ENCODE assay signal across 8 cellular contexts in the genomic region with DNA sequence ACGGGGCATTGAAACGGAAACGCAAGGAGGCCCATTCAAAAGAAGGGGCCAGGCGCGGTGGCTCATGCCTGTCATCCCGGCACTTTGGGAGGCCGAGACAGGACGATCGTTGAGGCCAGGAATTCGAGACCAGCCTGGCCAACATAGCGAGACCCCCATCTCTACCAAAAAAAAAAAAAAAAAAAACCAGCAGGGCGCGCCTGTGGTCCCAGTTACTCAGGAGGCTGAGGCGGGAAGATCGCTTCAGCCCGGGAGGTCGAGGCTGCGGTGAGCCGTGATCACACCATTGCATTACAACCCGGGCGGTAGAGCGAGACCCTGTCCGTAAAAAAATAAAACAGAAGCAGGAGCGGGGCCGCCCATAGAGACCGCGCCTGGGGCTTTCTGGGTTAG. TPM values are rescaled to one million over a fixed set of nuclear protein-coding genes. Genes with fewer than 3 reads are reported as not detected.
DNase-seq lines count a peak whose midpoint lies in the region; ATAC-seq and TF ChIP-seq lines count a peak whose summit lies in the region.

No MANE protein-coding gene starts in this region.

- intact Hi-C loops in PC-3 (cut with micrococcal nuclease) = no loop called here

- no peak for DNase-seq in PC-3
- no peak for DNase-seq in fibroblast of mammary gland (ENCODE audit: low read depth)
- no peak for DNase-seq in erythroblast (lab: John Stamatoyannopoulos, UW)
- no peak for DNase-seq in DMS 273 (lab: John Stamatoyannopoulos, UW; ENCODE audit: unreplicated experiment)

- no peaks in the 10 kb centered on the region for H3K27me3 ChIP-seq in PC-3 (ENCODE audit: low read length)
- H3K27me3 ChIP-seq in skeletal muscle satellite cell (ENCODE audit: control insufficient read depth, insufficient read depth, low read length) = no peaks in the 10 kb centered on the region

- POLR2A ChIA-PET in PC-3 (lab: Charles Lee; ENCODE audit: unreplicated experiment) = no interaction called here

- H3K9ac ChIP-seq in PC-3 (ENCODE audit: low read length) (peak overlapping the region; percentile 100), skeletal muscle satellite cell (ENCODE audit: low read depth, low read length) (peak overlapping the region; percentile 100)

- TF ChIP-seq CTCF in PC-3 (conservative IDR thresholded peaks at IDR 0.05; ENCODE audit: low read depth, low read length) = no peak
- TF ChIP-seq CTCF in fibroblast of mammary gland (conservative IDR thresholded peaks at IDR 0.05; ENCODE audit: control insufficient read depth, insufficient read depth, low read depth, low read length) = no peak

- no TSS peak for BruUV-seq in PC-3 (replicated peaks; lab: Mats Ljungman, UMichigan)

- H3K4me1 ChIP-seq in PC-3 (ENCODE audit: insufficient read depth, low read length) (peaks cover 43% of the 10 kb centered on the region), skeletal muscle satellite cell (ENCODE audit: control insufficient read depth, insufficient read depth, low read length) (peaks cover 47% of the 10 kb centered on the region)

- peaks cover 5% of the 10 kb centered on the region for H3F3A ChIP-seq in PC-3 (ENCODE audit: low read length, unreplicated experiment)

- H3K9me2 ChIP-seq in PC-3 (replicated peaks; ENCODE audit: low read length) = no peaks in the 10 kb centered on the region

- peak overlapping the region; percentile 99 for H3K27ac ChIP-seq in PC-3 (ENCODE audit: low read length)

- H3K9me3 ChIP-seq in PC-3 (ENCODE audit: low read length) (no peaks in the 10 kb centered on the region), skeletal muscle satellite cell (replicated peaks; ENCODE audit: low read length) (no peaks in the 10 kb centered on the region)

- H3K79me2 ChIP-seq in PC-3 (ENCODE audit: low read length) = peaks cover 31% of the 10 kb centered on the region

- peak overlapping the region; percentile 75 for H3K4me3 ChIP-seq in PC-3 (ENCODE audit: low read length)
- H3K4me3 ChIP-seq in fibroblast of mammary gland (ENCODE audit: control insufficient read depth, low read depth, low read length) = peak overlapping the region; percentile 68
- peak overlapping the region; percentile 99 for H3K4me3 ChIP-seq in skeletal muscle satellite cell (ENCODE audit: low read length)

- ATAC-seq in GM19023 (IDR thresholded peaks at IDR 0.05; ENCODE audit: unreplicated experiment) (peak; percentile 31), PC-3 (no peak; the same call in 1 of the 2 replicates), GM21825 (IDR thresholded peaks at IDR 0.05; ENCODE audit: unreplicated experiment) (no peak), HG03039 (IDR thresholded peaks at IDR 0.05; ENCODE audit: unreplicated experiment) (no peak)

- CTCF ChIA-PET in PC-3 (lab: Charles Lee) = no interaction called here

- H3K36me3 ChIP-seq in PC-3 (ENCODE audit: low read depth, low read length) = peaks cover 5% of the 10 kb centered on the region; the same call in 1 of the 2 replicates
- H3K36me3 ChIP-seq in skeletal muscle satellite cell (ENCODE audit: insufficient read depth, low read length) = no peaks in the 10 kb centered on the region

- H3K4me2 ChIP-seq in PC-3 (ENCODE audit: low read length) = peak overlapping the region; percentile 90
- peak overlapping the region; percentile 79 for H3K4me2 ChIP-seq in skeletal muscle satellite cell (ENCODE audit: low read length)

- H4K20me1 ChIP-seq in PC-3 (ENCODE audit: low read length) = no peaks in the 10 kb centered on the region

- no peak for TF ChIP-seq POLR2A in erythroblast (IDR thresholded peaks at IDR 0.05; ENCODE audit: low read length)

- peak overlapping the region; percentile 53; the same call in 1 of the 2 replicates for H2AFZ ChIP-seq in PC-3 (ENCODE audit: low read length)

RNA-seq across cellular contexts. Expression of a gene that starts 0.4 kb away (rescaled TPM):
- 133 and 171 TPM in 2 replicates for total RNA-seq in PC-3 (2014; rRNA removed)
- 47.0 and 47.7 TPM in 2 replicates for total RNA-seq in skeletal muscle satellite cell (2012; rRNA removed)

RNA-seq across cellular contexts. Expression of a gene that starts 13.4 kb away (rescaled TPM):
- total RNA-seq in PC-3 (2014; rRNA removed) = 23.1 and 31.3 TPM in 2 replicates
- under 0.01 TPM in 1 of 2 replicates, not detected in the other for total RNA-seq in skeletal muscle satellite cell (2012; rRNA removed)

RNA-seq across cellular contexts. Expression of a gene that starts 38.9 kb away (rescaled TPM):
- 61.6 and 83.3 TPM in 2 replicates for total RNA-seq in PC-3 (2014; rRNA removed)
- 8.6 and 11.4 TPM in 2 replicates for total RNA-seq in skeletal muscle satellite cell (2012; rRNA removed)
